1 cellular context compared by ENCODE assay signal in genomic region chr5:79396265-79396664, GRCh38.
TF ChIP-seq lines count a peak whose summit lies in the region.

No MANE protein-coding gene starts in this region.

TF ChIP-seq in SK-N-SH treated with all-trans-retinoic acid at 6 μM for 48 hours, 23 proteins besides CTCF, POLR2A, EP300 and RAD21 (continued from another document):
- TF ChIP-seq POU6F1 (CRISPR knock-in tag; IDR thresholded peaks at IDR 0.05; ENCODE audit: borderline replicate concordance, low read depth) (no peak), ISL1 (CRISPR knock-in tag; IDR thresholded peaks at IDR 0.05) (no peak), ESRRG (CRISPR knock-in tag; IDR thresholded peaks at IDR 0.05) (no peak), PPARA (CRISPR knock-in tag; IDR thresholded peaks at IDR 0.05; ENCODE audit: borderline replicate concordance) (no peak), RARB (CRISPR knock-in tag; IDR thresholded peaks at IDR 0.05) (no peak), PATZ1 (CRISPR knock-in tag; IDR thresholded peaks at IDR 0.05; ENCODE audit: borderline replicate concordance) (no peak), TOX (CRISPR knock-in tag; IDR thresholded peaks at IDR 0.05; ENCODE audit: borderline replicate concordance) (no peak), ZNF8 (CRISPR knock-in tag; IDR thresholded peaks at IDR 0.05) (no peak), BACH2 (CRISPR knock-in tag; IDR thresholded peaks at IDR 0.05; ENCODE audit: borderline replicate concordance) (no peak), TCF4 (CRISPR knock-in tag; IDR thresholded peaks at IDR 0.05; ENCODE audit: borderline replicate concordance) (no peak), OSR1 (CRISPR knock-in tag; IDR thresholded peaks at IDR 0.05) (no peak), CSRNP3 (CRISPR knock-in tag; IDR thresholded peaks at IDR 0.05) (no peak)
